Comparison of ENCODE assay signal across 17 cellular contexts in genomic region chr22:49948573-49948957, GRCh38. TPM values are rescaled to one million over a fixed set of nuclear protein-coding genes. Genes with fewer than 3 reads are reported as not detected.
DNase-seq lines count a peak whose midpoint lies in the region; ATAC-seq, FAIRE-seq and TF ChIP-seq lines count a peak whose summit lies in the region.
"Had no signal": no experiment of that assay in that cellular context is flagged by ENCODE, and none has a peak within 500 bp of the region (broad histone marks: within the 10 kb centered on the region; RNA-seq: fewer than 3 reads in every experiment).

No MANE protein-coding gene starts in this region.

- no peak overlapping the region for H2BK15ac ChIP-seq in IMR-90 (ENCODE audit: low read depth, low read length)

- no peak for TF ChIP-seq CTCF in IMR-90 (conservative IDR thresholded peaks at IDR 0.05; ENCODE audit: low read depth, low read length)
- no peak for TF ChIP-seq CTCF in bronchial epithelial cell (IDR thresholded peaks at IDR 0.05; ENCODE audit: insufficient read depth, low read length, severe bottlenecking)
- no peak for TF ChIP-seq CTCF in lung (IDR thresholded peaks at IDR 0.05; ENCODE audit: control extremely low read depth, extremely low read depth)
- TF ChIP-seq CTCF in tibial nerve (IDR thresholded peaks at IDR 0.05), result no peak

- BruUV-seq in IMR-90 (replicated peaks; lab: Mats Ljungman, UMichigan), result no TSS peak

- H3K4me3 Mint-ChIP-seq in activated CD4-positive, alpha-beta T cell treated with anti-CD3 and anti-CD28 coated beads for 36 hours, result no peak overlapping the region
- H3K4me3 Mint-ChIP-seq: stimulated activated effector memory CD8-positive, alpha-beta T cell treated with anti-CD3 and anti-CD28 coated beads, Interleukin-12 subunit alpha, Interleukin-12 subunit beta, amount 100 ng/mL, for 72 hours had no signal

- H3K4me1 Mint-ChIP-seq in activated CD4-positive, alpha-beta T cell treated with anti-CD3 and anti-CD28 coated beads for 36 hours, result peaks cover 10% of the 10 kb centered on the region

- no peak overlapping the region for H2BK20ac ChIP-seq in IMR-90 (ENCODE audit: low read depth, low read length)

- no peak overlapping the region for H3K18ac ChIP-seq in IMR-90 (ENCODE audit: low read depth, low read length)

- no peak overlapping the region for H4K8ac ChIP-seq in IMR-90 (ENCODE audit: low read depth in 2 of 2, low read length in 2 of 2)

- WGBS in IMR-90 (ENCODE audit: extremely low coverage in 2 of 2, insufficient read length in 1 of 2), 2 experiments, result no CpG with 5 or more reads among the region's 8 CpGs
- WGBS in lung, 2 donors, result 69 to 84% methylated on average over 5 to 8 of the region's 8 CpGs
- 80 to 85% methylated on average over 1 to 5 of the region's 8 CpGs for WGBS in tibial nerve, 2 donors

- peaks cover 23% of the 10 kb centered on the region for H3K9me1 ChIP-seq in IMR-90 (ENCODE audit: insufficient read depth, low read length)

- peak overlapping the region; percentile 37 for H2AK9ac ChIP-seq in IMR-90 (replicated peaks; ENCODE audit: low read depth, low read length, poor library complexity)

- H3K36me3 Mint-ChIP-seq in activated CD4-positive, alpha-beta T cell treated with anti-CD3 and anti-CD28 coated beads for 36 hours (ENCODE audit: low read depth), result no peaks in the 10 kb centered on the region
- H3K36me3 Mint-ChIP-seq: stimulated activated effector memory CD8-positive, alpha-beta T cell treated with anti-CD3 and anti-CD28 coated beads, Interleukin-12 subunit alpha, Interleukin-12 subunit beta, amount 100 ng/mL, for 72 hours had no signal

- no peaks in the 10 kb centered on the region for H3K36me3 ChIP-seq in IMR-90 (ENCODE audit: control insufficient read depth, insufficient read depth, low read length)
- no peaks in the 10 kb centered on the region for H3K36me3 ChIP-seq in bronchial epithelial cell (ENCODE audit: control insufficient read depth, insufficient read depth, low read length)
- no peaks in the 10 kb centered on the region for H3K36me3 ChIP-seq in lung (ENCODE audit: control insufficient read depth in 2 of 2, insufficient read depth in 2 of 2, low read length in 2 of 2)
- H3K36me3 ChIP-seq in tibial nerve, result no peaks in the 10 kb centered on the region
- H3K36me3 ChIP-seq: heart right ventricle had no signal

- H2AFZ ChIP-seq in IMR-90 (replicated peaks; ENCODE audit: low read length, poor library complexity), result no peak overlapping the region

- no peak overlapping the region; the same call in 1 of the 2 replicates for H2AK5ac ChIP-seq in IMR-90 (ENCODE audit: low read depth, low read length)

- H3K27ac Mint-ChIP-seq in activated CD4-positive, alpha-beta T cell treated with anti-CD3 and anti-CD28 coated beads for 36 hours, result no peak overlapping the region
- H3K27ac Mint-ChIP-seq: stimulated activated effector memory CD8-positive, alpha-beta T cell treated with anti-CD3 and anti-CD28 coated beads, Interleukin-12 subunit alpha, Interleukin-12 subunit beta, amount 100 ng/mL, for 72 hours had no signal

- TF ChIP-seq EP300 in tibial nerve (IDR thresholded peaks at IDR 0.05), result no peak

- H3K9me3 ChIP-seq in IMR-90 (ENCODE audit: control insufficient read depth, insufficient read depth, low read length), result no peaks in the 10 kb centered on the region
- H3K9me3 ChIP-seq in lung (ENCODE audit: control insufficient read depth in 2 of 2, insufficient read depth in 1 of 2, low read length in 1 of 2), result no peaks in the 10 kb centered on the region
- H3K9me3 ChIP-seq in tibial nerve, result no peaks in the 10 kb centered on the region
- H3K9me3 ChIP-seq: heart right ventricle had no signal

- H3K27me3 ChIP-seq in IMR-90 (ENCODE audit: control insufficient read depth, insufficient read depth, low read length) (no peaks in the 10 kb centered on the region), bronchial epithelial cell (ENCODE audit: control insufficient read depth, insufficient read depth, low read length) (no peaks in the 10 kb centered on the region), lung (ENCODE audit: control insufficient read depth, insufficient read depth) (no peaks in the 10 kb centered on the region), tibial nerve (no peaks in the 10 kb centered on the region)
- H3K27me3 ChIP-seq: heart right ventricle had no signal

- intact Hi-C loops in IMR-90 (cut with micrococcal nuclease), result no loop called here
- intact Hi-C loops in activated CD4-positive, alpha-beta T cell treated with anti-CD3 and anti-CD28 coated beads for 36 hours (cut with DNase I, micrococcal nuclease), result no loop called here

- no peak overlapping the region for H3K23ac ChIP-seq in IMR-90 (ENCODE audit: low read depth, low read length)

- H4K5ac ChIP-seq in IMR-90 (ENCODE audit: low read depth, low read length), result no peak overlapping the region

- H3K79me1 ChIP-seq in IMR-90 (ENCODE audit: low read depth in 1 of 2, low read length in 2 of 2), result 0 out of 4 replicates have a peak, but pooled peaks cover 0 to 4% of the 10 kb centered on the region in 2 experiments

- H3K9me3 Mint-ChIP-seq in activated CD4-positive, alpha-beta T cell treated with anti-CD3 and anti-CD28 coated beads for 36 hours (ENCODE audit: low read depth), result no peaks in the 10 kb centered on the region
- H3K9me3 Mint-ChIP-seq: stimulated activated effector memory CD8-positive, alpha-beta T cell treated with anti-CD3 and anti-CD28 coated beads, Interleukin-12 subunit alpha, Interleukin-12 subunit beta, amount 100 ng/mL, for 72 hours had no signal

- ATAC-seq in IMR-90 (ENCODE audit: low read depth) (no peak), lung (ENCODE audit: insufficient read depth, low FRiP score) (no peak), GM19452 (IDR thresholded peaks at IDR 0.05; ENCODE audit: unreplicated experiment) (no peak)
- no peak for ATAC-seq in activated CD4-positive, alpha-beta T cell treated with anti-CD3 and anti-CD28 coated beads for 36 hours
- ATAC-seq: stimulated activated effector memory CD8-positive, alpha-beta T cell treated with anti-CD3 and anti-CD28 coated beads, Interleukin-12 subunit alpha, Interleukin-12 subunit beta, amount 100 ng/mL, for 72 hours had no signal

- in situ Hi-C loops in IMR-90 (cut with MboI; ENCODE audit: low sequenced_read_pairs), result no loop called here

- no peak overlapping the region for H2BK120ac ChIP-seq in IMR-90 (ENCODE audit: low read depth, low read length)

- no peak for TF ChIP-seq RAD21 in IMR-90 (IDR thresholded peaks at IDR 0.05; ENCODE audit: low read length)

- H3K27ac ChIP-seq in IMR-90 (ENCODE audit: insufficient read depth, low read length) (no peak overlapping the region), lung (ENCODE audit: low read depth in 1 of 2, low read length in 1 of 2) (peak overlapping the region in 1 of 2 donors; percentile 93), tibial nerve (peak overlapping the region; percentile 66 to 95 (median 86))
- H3K27ac ChIP-seq: heart right ventricle had no signal

- H3K4ac ChIP-seq in IMR-90 (ENCODE audit: low read depth, low read length), result no peak overlapping the region

- no peak for FAIRE-seq in bronchial epithelial cell (lab: Jason Lieb, UNC)

- TF ChIP-seq POLR2A in IMR-90 (IDR thresholded peaks at IDR 0.05; ENCODE audit: low read depth, low read length), result no peak
- TF ChIP-seq POLR2A in tibial nerve (IDR thresholded peaks at IDR 0.05), result no peak

- no peak overlapping the region for H4K91ac ChIP-seq in IMR-90 (ENCODE audit: insufficient read depth, low read depth, low read length)

- no peak overlapping the region for H3K4me2 ChIP-seq in IMR-90 (ENCODE audit: low read depth, low read length)

- CTCF ChIA-PET in IMR-90 (lab: Yijun Ruan, JAX), result no interaction called here
- CTCF ChIA-PET in activated CD4-positive, alpha-beta T cell treated with anti-CD3 and anti-CD28 coated beads for 36 hours (lab: Charles Lee), result no interaction called here

- no peaks in the 10 kb centered on the region for H4K20me1 ChIP-seq in IMR-90 (ENCODE audit: insufficient read depth, low read length)

- peaks cover 29% of the 10 kb centered on the region for H3K4me1 ChIP-seq in IMR-90 (ENCODE audit: control insufficient read depth, insufficient read depth, low read length)
- peaks cover 0 to 18% of the 10 kb centered on the region in 2 donors for H3K4me1 ChIP-seq in lung (ENCODE audit: control insufficient read depth in 2 of 2, insufficient read depth in 2 of 2, low read length in 2 of 2)
- H3K4me1 ChIP-seq in tibial nerve, result peaks cover 0 to 58% (median 26%) of the 10 kb centered on the region in 4 donors

- H3K9ac ChIP-seq in IMR-90 (ENCODE audit: low read depth, low read length), result no peak overlapping the region

- H3K56ac ChIP-seq in IMR-90 (ENCODE audit: extremely low read depth, insufficient read depth, low read length), result no peak overlapping the region

- DNase-seq in IMR-90 (no peak), bronchial epithelial cell (ENCODE audit: low read depth) (no peak), lung (ENCODE audit: low spot score) (no peak), tibial nerve (ENCODE audit: low spot score in 2 of 2) (no peak), NCI-H82 treated with DMSO at 0.1 percent for 48 hours (lab: John Stamatoyannopoulos, UW; ENCODE audit: unreplicated experiment) (no peak)
- DNase-seq in activated CD4-positive, alpha-beta T cell treated with anti-CD3 and anti-CD28 coated beads for 36 hours, result no peak
- DNase-seq in stimulated activated CD4-positive, alpha-beta T cell treated with anti-CD3 and anti-CD28 coated beads, Interleukin-15, amount 100 ng/mL, for 24 hours, result no peak
- DNase-seq: activated CD4-positive, alpha-beta T cell treated with anti-CD3 and anti-CD28 coated beads for 48 hours; activated naive CD4-positive, alpha-beta T cell treated with Interleukin-2 at 50 U/mL for 16 hours; activated T-cell treated with anti-CD3 and anti-CD28 coated beads for 4 hours; heart right ventricle; islet precursor cell; MM.1S; NCI-H1694 treated with DMSO at 0.1 percent for 48 hours; NCI-H446 treated with DMSO at 0.1 percent for 48 hours had no signal

- H2BK5ac ChIP-seq in IMR-90 (ENCODE audit: low read depth, low read length, poor library complexity, severe bottlenecking), result no peak overlapping the region

- dilution Hi-C loops in IMR-90 (cut with HindIII; ENCODE audit: low sequenced_read_pairs, unreplicated experiment), result no loop called here

- POLR2A ChIA-PET in IMR-90 (lab: Charles Lee; ENCODE audit: unreplicated experiment), result no interaction called here
- POLR2A ChIA-PET in activated CD4-positive, alpha-beta T cell treated with anti-CD3 and anti-CD28 coated beads for 36 hours (lab: Charles Lee), result no interaction called here

- H3K14ac ChIP-seq in IMR-90 (replicated peaks; ENCODE audit: low read depth, low read length), result no peak overlapping the region

- H3K27me3 Mint-ChIP-seq in activated CD4-positive, alpha-beta T cell treated with anti-CD3 and anti-CD28 coated beads for 36 hours, result no peaks in the 10 kb centered on the region

- no peak overlapping the region for H3K4me3 ChIP-seq in IMR-90 (ENCODE audit: insufficient read depth, low read depth, low read length)
- peak overlapping the region; percentile 35 for H3K4me3 ChIP-seq in bronchial epithelial cell (ENCODE audit: low read depth, low read length)
- peak overlapping the region; percentile 13 for H3K4me3 ChIP-seq in lung
- H3K4me3 ChIP-seq in tibial nerve, result peak overlapping the region in 1 of 4 donors; percentile 18
- H3K4me3 ChIP-seq: heart right ventricle had no signal

RNA-seq across cellular contexts. Expression of gene PIM3, which starts 12.0 kb away (rescaled TPM):
- 8.6 and 10.3 TPM in 2 replicates for total RNA-seq in IMR-90 (2012; rRNA removed)
- polyA plus RNA-seq in IMR-90 (2012; rRNA removed), result 24.7 and 28.6 TPM in 2 replicates
- polyA plus RNA-seq in IMR-90 (2012; cell fraction: cytosol; rRNA removed), result 31.4 and 45.1 TPM in 2 replicates
- 37.2 and 85.2 TPM in 2 replicates for polyA plus RNA-seq in IMR-90 (2012; cell fraction: nucleus; rRNA removed; ENCODE audit: low replicate concordance)
- total RNA-seq in bronchial epithelial cell, result 67.1 and 130 TPM in 2 replicates
- total RNA-seq in lung, result 100 to 1,000 TPM; 131 to 132 TPM
- 100 to 1,000 TPM in 1 of 2 donors, 10 to 100 TPM in 1; 99.0 to 238 TPM for polyA plus RNA-seq in lung
- 100 to 1,000 TPM in 3 of 4 donors, 10 to 100 TPM in 1; 98.3 to 138 (median 119) TPM for total RNA-seq in tibial nerve
- total RNA-seq in activated CD4-positive, alpha-beta T cell treated with anti-CD3 and anti-CD28 coated beads for 36 hours, result 100 to 1,000 TPM; 127 to 165 TPM

RNA-seq across cellular contexts. Expression of gene CRELD2, which starts 30.1 kb away (rescaled TPM):
- total RNA-seq in IMR-90 (2012; rRNA removed), result 36.1 and 36.2 TPM in 2 replicates
- polyA plus RNA-seq in IMR-90 (2012; rRNA removed), result 70.7 and 82.0 TPM in 2 replicates
- 110 and 153 TPM in 2 replicates for polyA plus RNA-seq in IMR-90 (2012; cell fraction: cytosol; rRNA removed)
- 79.2 and 119 TPM in 2 replicates for polyA plus RNA-seq in IMR-90 (2012; cell fraction: nucleus; rRNA removed; ENCODE audit: low replicate concordance)
- 57.4 and 71.6 TPM in 2 replicates for total RNA-seq in bronchial epithelial cell
- 100 to 1,000 TPM in 1 of 2 donors, 10 to 100 TPM in 1; 18.7 to 106 TPM for total RNA-seq in lung
- polyA plus RNA-seq in lung, result 100 to 1,000 TPM in 1 of 2 donors, 10 to 100 TPM in 1; 37.9 to 110 TPM
- 10 to 100 TPM; 44.8 to 80.4 (median 65.1) TPM for total RNA-seq in tibial nerve
- total RNA-seq in activated CD4-positive, alpha-beta T cell treated with anti-CD3 and anti-CD28 coated beads for 36 hours, result 10 to 100 TPM; 15.2 to 16.4 TPM

RNA-seq across cellular contexts. Expression of gene ALG12, which starts 30.3 kb away (rescaled TPM):
- total RNA-seq in IMR-90 (2012; rRNA removed), result 5.6 and 7.2 TPM in 2 replicates
- 10.9 and 11.2 TPM in 2 replicates for polyA plus RNA-seq in IMR-90 (2012; rRNA removed)
- 18.8 and 22.7 TPM in 2 replicates for polyA plus RNA-seq in IMR-90 (2012; cell fraction: cytosol; rRNA removed)
- polyA plus RNA-seq in IMR-90 (2012; cell fraction: nucleus; rRNA removed; ENCODE audit: low replicate concordance), result 13.5 and 24.8 TPM in 2 replicates
- 11.8 and 18.7 TPM in 2 replicates for total RNA-seq in bronchial epithelial cell
- total RNA-seq in lung, result 10 to 100 TPM; 17.6 to 33.9 TPM
- polyA plus RNA-seq in lung, result 10 to 100 TPM; 13.6 to 15.6 TPM
- total RNA-seq in tibial nerve, result 10 to 100 TPM in 3 of 4 donors, 1 to 10 TPM in 1; 9.0 to 17.4 (median 14.5) TPM
- 10 to 100 TPM; 13.6 to 13.7 TPM for total RNA-seq in activated CD4-positive, alpha-beta T cell treated with anti-CD3 and anti-CD28 coated beads for 36 hours
